Comparison of ENCODE assay signal across 8 cellular contexts in the genomic region with DNA sequence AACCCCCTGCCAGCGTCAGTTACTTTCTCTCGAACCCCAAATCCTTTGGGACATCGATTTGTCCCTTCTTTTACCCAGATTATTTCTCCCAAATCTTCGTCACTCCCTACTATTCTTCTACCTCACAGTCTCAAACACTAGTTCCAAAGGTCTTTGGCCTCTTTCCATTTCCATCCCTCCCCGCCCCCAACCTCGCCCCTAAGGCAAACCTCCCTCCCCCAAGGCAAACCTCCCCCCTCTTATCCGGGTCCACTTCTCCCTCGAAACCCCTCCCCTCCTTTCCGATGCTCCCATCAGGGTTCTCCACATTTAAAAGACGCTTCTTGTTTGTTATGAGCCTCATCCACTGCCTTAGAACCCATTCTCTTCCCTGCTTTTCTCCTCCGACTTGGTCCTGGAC. TPM values are rescaled to one million over a fixed set of nuclear protein-coding genes. Genes with fewer than 3 reads are reported as not detected.
DNase-seq lines count a peak whose midpoint lies in the region; ATAC-seq and TF ChIP-seq lines count a peak whose summit lies in the region.

No MANE protein-coding gene starts in this region.

- H3K4me1 Mint-ChIP-seq in stimulated activated naive CD8-positive, alpha-beta T cell treated with anti-CD3 and anti-CD28 coated beads, Interleukin-15, Interleukin-2, amounts not matched to agents 100 ng/mL and 50 ng/mL, for 24 hours (ENCODE audit: low read depth) = peaks cover 49% of the 10 kb centered on the region

- ATAC-seq in stimulated activated naive CD8-positive, alpha-beta T cell treated with anti-CD3 and anti-CD28 coated beads, Interleukin-15, Interleukin-2, amounts not matched to agents 100 U/mL and 50 U/mL, for 24 hours = no peak
- ATAC-seq in aorta (ENCODE audit: low FRiP score) (no peak), HG03045 (IDR thresholded peaks at IDR 0.05; ENCODE audit: unreplicated experiment) (no peak)

- H3K27me3 ChIP-seq in aorta (ENCODE audit: control insufficient read depth in 1 of 2, insufficient read depth in 2 of 2, low read length in 1 of 2) = no peaks in the 10 kb centered on the region

- no peaks in the 10 kb centered on the region for H3K27me3 Mint-ChIP-seq in stimulated activated naive CD8-positive, alpha-beta T cell treated with anti-CD3 and anti-CD28 coated beads, Interleukin-15, Interleukin-2, amounts not matched to agents 100 ng/mL and 50 ng/mL, for 24 hours

- peaks cover 1 to 4% of the 10 kb centered on the region in 2 donors for H3K4me1 ChIP-seq in aorta (ENCODE audit: control insufficient read depth in 1 of 2, insufficient read depth in 2 of 2, low read length in 2 of 2)

- H3K9me3 ChIP-seq in aorta (ENCODE audit: control insufficient read depth, low read length) = no peaks in the 10 kb centered on the region

- no peak for DNase-seq in stimulated activated naive CD8-positive, alpha-beta T cell treated with anti-CD3 and anti-CD28 coated beads, Interleukin-15, Interleukin-2, amounts not matched to agents 100 U/mL and 50 U/mL, for 24 hours
- DNase-seq in cardiac fibroblast (ENCODE audit: low read depth in 2 of 2) (peak in 1 of 2 donors; percentile 18), medulla oblongata (ENCODE audit: extremely low spot score) (peak; percentile 5), aorta (no peak), NCI-H510A treated with DMSO at 0.1 percent for 48 hours (lab: John Stamatoyannopoulos, UW) (no peak), NCI-H510A (lab: John Stamatoyannopoulos, UW) (no peak)

- H3K4me3 Mint-ChIP-seq in stimulated activated naive CD8-positive, alpha-beta T cell treated with anti-CD3 and anti-CD28 coated beads, Interleukin-15, Interleukin-2, amounts not matched to agents 100 ng/mL and 50 ng/mL, for 24 hours = peak overlapping the region; percentile 97

- intact Hi-C loops in aorta (cut with DNase I) = loop anchor here (2.0 to 5.0 kb wide), 2 partner anchors 129 kb away; no protein-coding TSS in a partner anchor

- 1% methylated on average over 11 of the region's 11 CpGs for WGBS in aorta, 2 donors

- peak overlapping the region; percentile 31 to 72 for H3K27ac ChIP-seq in aorta (ENCODE audit: low read depth in 1 of 2, low read length in 2 of 2)

- H3K4me3 ChIP-seq in cardiac fibroblast (replicated peaks in 1 of 2; ENCODE audit: low read depth in 2 of 2, low read length in 2 of 2) (peak overlapping the region; percentile 95 to 99), aorta (ENCODE audit: low read length in 2 of 2) (peak overlapping the region; percentile 74 to 89)

- peaks cover 54% of the 10 kb centered on the region for H3K36me3 Mint-ChIP-seq in stimulated activated naive CD8-positive, alpha-beta T cell treated with anti-CD3 and anti-CD28 coated beads, Interleukin-15, Interleukin-2, amounts not matched to agents 100 ng/mL and 50 ng/mL, for 24 hours (ENCODE audit: low read depth)

- TF ChIP-seq CTCF in cardiac fibroblast (IDR thresholded peaks at IDR 0.05; ENCODE audit: low read depth, low read length) = no peak

- peaks cover 6% of the 10 kb centered on the region for H3K9me3 Mint-ChIP-seq in stimulated activated naive CD8-positive, alpha-beta T cell treated with anti-CD3 and anti-CD28 coated beads, Interleukin-15, Interleukin-2, amounts not matched to agents 100 ng/mL and 50 ng/mL, for 24 hours

- peak overlapping the region; percentile 97 for H3K27ac Mint-ChIP-seq in stimulated activated naive CD8-positive, alpha-beta T cell treated with anti-CD3 and anti-CD28 coated beads, Interleukin-15, Interleukin-2, amounts not matched to agents 100 ng/mL and 50 ng/mL, for 24 hours

- peaks cover 0 to 3% of the 10 kb centered on the region in 2 donors for H3K36me3 ChIP-seq in aorta (ENCODE audit: control insufficient read depth in 1 of 2, insufficient read depth in 2 of 2, low read length in 1 of 2)

RNA-seq across cellular contexts. Expression of gene EAF1, which starts 0.6 kb away (rescaled TPM):
- total RNA-seq in aorta = 10 to 100 TPM; 18.2 to 19.4 TPM
- polyA plus RNA-seq in aorta = 10 to 100 TPM in 1 of 2 donors, 1 to 10 TPM in 1; 7.5 to 11.0 TPM

RNA-seq across cellular contexts. Expression of gene METTL6, which starts 0.6 kb away (rescaled TPM):
- 10 to 100 TPM; 13.3 to 16.0 TPM for total RNA-seq in aorta
- 1 to 10 TPM; 6.7 to 8.3 TPM for polyA plus RNA-seq in aorta
